ENCODE assay signal across 1 cellular context in genomic region chr1:53326088-53326597, GRCh38.
A peak's percentile ranks its signal among the peaks of the same experiment; 100 is the strongest.
TF ChIP-seq lines count a peak whose summit lies in the region.

No MANE protein-coding gene starts in this region.

TF ChIP-seq in K562, 482 proteins besides CTCF, POLR2A, EP300 and RAD21 (continued from another document and continues in another):
- TF ChIP-seq ZBTB11 (CRISPR knock-in tag; IDR thresholded peaks at IDR 0.05) (peak in 1 of 3 experiments; percentile 88; a peak in 2 of 6 replicates), TGIF2 (CRISPR knock-in tag; IDR thresholded peaks at IDR 0.05) (0 out of 2 replicates have a peak, but pooled peaks have one; percentile 60), GTF2B (IDR thresholded peaks at IDR 0.05; ENCODE audit: extremely low read depth, insufficient read length) (peak; percentile 9), SAP30 (IDR thresholded peaks at IDR 0.05; ENCODE audit: borderline replicate concordance, insufficient read depth, low read depth, low read length, poor library complexity, severe bottlenecking) (peak; percentile 99), MAZ (CRISPR knock-in tag; conservative IDR thresholded peaks at IDR 0.05 in 1 of 2, IDR thresholded peaks at IDR 0.05 in 1 of 2) (peak; percentile 58 to 86; a peak in 3 of 4 replicates), MYC (IDR thresholded peaks at IDR 0.05; ENCODE audit: low read depth, low read length) (peak; percentile 70; the same call in 1 of the 2 replicates), MYC (CRISPR knock-in tag; IDR thresholded peaks at IDR 0.05; ENCODE audit: borderline replicate concordance, low read depth) (peak; percentile 33; the same call in 1 of the 2 replicates), ZNF384 (IDR thresholded peaks at IDR 0.05; ENCODE audit: low read depth, low read length) (0 out of 2 replicates have a peak, but pooled peaks have one; percentile 6), TFAM (CRISPR knock-in tag; conservative IDR thresholded peaks at IDR 0.05) (no peak), MIER1 (IDR thresholded peaks at IDR 0.05; ENCODE audit: low read depth) (no peak), RBM34 (IDR thresholded peaks at IDR 0.05; ENCODE audit: borderline replicate concordance, insufficient read depth, low read length) (no peak), VEZF1 (CRISPR knock-in tag; IDR thresholded peaks at IDR 0.05) (peak; percentile 95), MYNN (IDR thresholded peaks at IDR 0.05) (peak; percentile 93), MYNN (CRISPR knock-in tag; IDR thresholded peaks at IDR 0.05) (no peak), ILK (tag; IDR thresholded peaks at IDR 0.05; ENCODE audit: borderline replicate concordance, low read depth) (no peak), HMGN3 (IDR thresholded peaks at IDR 0.05; ENCODE audit: borderline replicate concordance, extremely low read depth, insufficient read length, low read depth, low read length) (peak; percentile 86), ARID1B (IDR thresholded peaks at IDR 0.05) (peak; percentile 75), IRF9 (tag; IDR thresholded peaks at IDR 0.05) (no peak), ZNF318 (IDR thresholded peaks at IDR 0.05; ENCODE audit: borderline replicate concordance in 1 of 2, low read depth in 1 of 2) (no peak), USF2 (CRISPR knock-in tag; IDR thresholded peaks at IDR 0.05) (peak; percentile 83), RCOR1 (IDR thresholded peaks at IDR 0.05; ENCODE audit: borderline replicate concordance in 1 of 2, low read depth in 2 of 2, low read length in 2 of 2) (0 out of 4 replicates have a peak, but pooled peaks of 1 of the 2 experiments have one; percentile 25), ETS1 (conservative IDR thresholded peaks at IDR 0.05; ENCODE audit: control insufficient read depth, low read depth, low read length) (peak; percentile 59; the same call in 1 of the 2 replicates), ZMIZ1 (IDR thresholded peaks at IDR 0.05; ENCODE audit: low read depth in 2 of 2, low read length in 2 of 2) (peak in 1 of 2 experiments; percentile 15; a peak in 1 of 4 replicates), NEUROD1 (IDR thresholded peaks at IDR 0.05; ENCODE audit: borderline replicate concordance, low read depth, low read length, partially characterized antibody) (peak; percentile 62), KLF16 (IDR thresholded peaks at IDR 0.05) (no peak), AFF4 (CRISPR knock-in tag; IDR thresholded peaks at IDR 0.05) (no peak)
